8 cellular contexts compared by ENCODE assay signal in genomic region chr12:89350661-89351488, GRCh38. TPM values are rescaled to one million over a fixed set of nuclear protein-coding genes. Genes with fewer than 3 reads are reported as not detected.
DNase-seq lines count a peak whose midpoint lies in the region; TF ChIP-seq lines count a peak whose summit lies in the region.

No MANE protein-coding gene starts in this region.

- no peaks in the 10 kb centered on the region for H3K36me3 Mint-ChIP-seq in IgD-negative memory B cell
- H3K36me3 Mint-ChIP-seq in activated naive CD4-positive, alpha-beta T cell treated with anti-CD3 and anti-CD28 coated beads for 36 hours (ENCODE audit: low read depth), result peaks cover 25% of the 10 kb centered on the region

- DNase-seq in AG10803 (ENCODE audit: low read depth) (peak; percentile 19), cardiac muscle cell (ENCODE audit: low read depth in 1 of 2, low spot score in 1 of 2) (peak; percentile 48 to 52), putamen (ENCODE audit: low spot score) (peak; percentile 24), SIG-M5 (lab: John Stamatoyannopoulos, UW) (no peak), NCI-H2107 (lab: John Stamatoyannopoulos, UW) (no peak), NCI-H2171 (lab: John Stamatoyannopoulos, UW) (no peak)
- DNase-seq in activated naive CD4-positive, alpha-beta T cell treated with anti-CD3 and anti-CD28 coated beads for 36 hours, result peak; percentile 37

- H3K4me1 Mint-ChIP-seq in IgD-negative memory B cell, result peaks cover 41 to 65% (median 63%) of the 10 kb centered on the region in 3 donors
- H3K4me1 Mint-ChIP-seq in activated naive CD4-positive, alpha-beta T cell treated with anti-CD3 and anti-CD28 coated beads for 36 hours (ENCODE audit: low read depth), result peaks cover 45% of the 10 kb centered on the region

- peak overlapping the region in 2 of 3 donors; percentile 72 to 96 for H3K27ac Mint-ChIP-seq in IgD-negative memory B cell
- peak overlapping the region; percentile 92 for H3K27ac Mint-ChIP-seq in activated naive CD4-positive, alpha-beta T cell treated with anti-CD3 and anti-CD28 coated beads for 36 hours

- intact Hi-C loops in activated naive CD4-positive, alpha-beta T cell treated with anti-CD3 and anti-CD28 coated beads for 36 hours (cut with micrococcal nuclease), result loop anchor here (5.0 kb wide), 2 partner anchors 531 to 1314 kb away; a partner anchor contains a TSS

- TF ChIP-seq CTCF in AG10803 (conservative IDR thresholded peaks at IDR 0.05; ENCODE audit: low read length), result no peak
- no peak for TF ChIP-seq CTCF in cardiac muscle cell (IDR thresholded peaks at IDR 0.05; ENCODE audit: low read depth, low read length)

- peak overlapping the region; percentile 94 for H3K27ac ChIP-seq in cardiac muscle cell

- peaks cover 16% of the 10 kb centered on the region for H3K36me3 ChIP-seq in cardiac muscle cell

- H3K9me3 ChIP-seq in cardiac muscle cell (ENCODE audit: low read depth), result no peaks in the 10 kb centered on the region

- no peaks in the 10 kb centered on the region for H3K27me3 ChIP-seq in cardiac muscle cell

- no peaks in the 10 kb centered on the region for H3K9me3 Mint-ChIP-seq in IgD-negative memory B cell
- H3K9me3 Mint-ChIP-seq in activated naive CD4-positive, alpha-beta T cell treated with anti-CD3 and anti-CD28 coated beads for 36 hours, result no peaks in the 10 kb centered on the region

- H3K4me1 ChIP-seq in cardiac muscle cell (ENCODE audit: low read depth), result peaks cover 40% of the 10 kb centered on the region

- peak overlapping the region; percentile 85 to 99 (median 96) for H3K4me3 Mint-ChIP-seq in IgD-negative memory B cell
- peak overlapping the region; percentile 89 for H3K4me3 Mint-ChIP-seq in activated naive CD4-positive, alpha-beta T cell treated with anti-CD3 and anti-CD28 coated beads for 36 hours

- H3K27me3 Mint-ChIP-seq in IgD-negative memory B cell, result peaks cover 1% of the 10 kb centered on the region
- H3K27me3 Mint-ChIP-seq in activated naive CD4-positive, alpha-beta T cell treated with anti-CD3 and anti-CD28 coated beads for 36 hours (ENCODE audit: low read depth), result peaks cover 4% of the 10 kb centered on the region

- H3K4me3 ChIP-seq in AG10803 (ENCODE audit: low read length), result peak overlapping the region; percentile 93
- peak overlapping the region; percentile 81 for H3K4me3 ChIP-seq in cardiac muscle cell

- CTCF ChIA-PET in activated naive CD4-positive, alpha-beta T cell treated with anti-CD3 and anti-CD28 coated beads for 36 hours (lab: Charles Lee), result interaction anchor here (1.2 kb wide), 1 partner anchor 125 kb away, joined by 5 read pairs; no protein-coding TSS in a partner anchor

RNA-seq across cellular contexts. Expression of gene DUSP6, which starts 1.4 kb away (rescaled TPM):
- polyA plus RNA-seq in IgD-negative memory B cell, result 7.7 TPM
- 10 to 100 TPM; 24.8 to 26.1 TPM for total RNA-seq in activated naive CD4-positive, alpha-beta T cell treated with anti-CD3 and anti-CD28 coated beads for 36 hours
- 200 and 260 TPM in 2 replicates for total RNA-seq in cardiac muscle cell
- 177 and 191 TPM in 2 replicates for polyA plus RNA-seq in cardiac muscle cell

Comparison
In these comparisons a context has a peak if more than half of its experiments do, and no peak if none do; other contexts are left out.
1. DNase-seq: peak in AG10803 (single experiment), activated naive CD4-positive, alpha-beta T cell treated with anti-CD3 and anti-CD28 coated beads for 36 hours (single experiment), cardiac muscle cell (2 of 2) and putamen (single experiment); none in SIG-M5 (single experiment), NCI-H2107 (single experiment) and NCI-H2171 (single experiment).